ENCODE assay signal across 16 cellular contexts in genomic region chr15:38476120-38476519, GRCh38. TPM values are rescaled to one million over a fixed set of nuclear protein-coding genes. Genes with fewer than 3 reads are reported as not detected.
DNase-seq lines count a peak whose midpoint lies in the region; ATAC-seq lines count a peak whose summit lies in the region.
"Had no signal": no experiment of that assay in that cellular context is flagged by ENCODE, and none has a peak within 500 bp of the region (broad histone marks: within the 10 kb centered on the region; RNA-seq: fewer than 3 reads in every experiment).

No MANE protein-coding gene starts in this region.

- H3K4me1 Mint-ChIP-seq in activated T-cell treated with anti-CD3 and anti-CD28 coated beads, Interleukin-2, amount 50 U/mL, for 72 hours (ENCODE audit: low read depth) = peaks cover 11% of the 10 kb centered on the region
- H3K4me1 Mint-ChIP-seq in activated T-cell treated with anti-CD3 and anti-CD28 coated beads, Interleukin-2, amount 50 U/mL, for 4 hours (ENCODE audit: low read depth) = peaks cover 15% of the 10 kb centered on the region
- peaks cover 13 to 16% (median 14%) of the 10 kb centered on the region in 4 donors for H3K4me1 Mint-ChIP-seq in CD4-positive, alpha-beta memory T cell
- H3K4me1 Mint-ChIP-seq in activated T-helper 2 cell treated with anti-CD3 and anti-CD28 coated beads, Interferon-gamma antibody, Interleukin-2, Interleukin-4, amounts not matched to agents 10 μg/mL and 5 μg/mL and 100 μg/mL, durations not matched to agents 14 hours and 24 hours and 36 hours (ENCODE audit: low read depth) = peaks cover 6% of the 10 kb centered on the region
- H3K4me1 Mint-ChIP-seq in memory B cell = peaks cover 5% of the 10 kb centered on the region
- peaks cover 12% of the 10 kb centered on the region for H3K4me1 Mint-ChIP-seq in T-helper 2 cell treated with Interferon-gamma antibody and Interleukin-4, amounts not matched to agents 5 μg/mL and 100 μg/mL, for 36 hours (ENCODE audit: low read depth)
- H3K4me1 Mint-ChIP-seq: H9 had no signal

- no peak overlapping the region for H3K27ac ChIP-seq in CD4-positive, alpha-beta memory T cell (ENCODE audit: low read depth, low read length)
- H3K27ac ChIP-seq: A549, C4-2B had no signal

- H3K27me3 ChIP-seq in CD4-positive, alpha-beta memory T cell (ENCODE audit: insufficient read depth, low read length) = no peaks in the 10 kb centered on the region
- H3K27me3 ChIP-seq: BE2C had no signal

- DNase-seq in activated T-cell treated with anti-CD3 and anti-CD28 coated beads, Interleukin-2, amount 50 U/mL, for 72 hours = no peak
- no peak for DNase-seq in activated T-cell treated with anti-CD3 and anti-CD28 coated beads, Interleukin-2, amount 50 U/mL, for 4 hours
- no peak for DNase-seq in CD4-positive, alpha-beta memory T cell
- no peak for DNase-seq in activated T-helper 2 cell treated with anti-CD3 and anti-CD28 coated beads, Interferon-gamma antibody, Interleukin-2, Interleukin-4, amounts not matched to agents 10 μg/mL and 5 μg/mL and 100 μg/mL, durations not matched to agents 14 hours and 24 hours and 36 hours (ENCODE audit: low spot score)
- no peak for DNase-seq in memory B cell (ENCODE audit: low spot score in 2 of 2)
- no peak for DNase-seq in T-helper 2 cell treated with Interferon-gamma antibody and Interleukin-4, amounts not matched to agents 5 μg/mL and 100 μg/mL, for 36 hours (ENCODE audit: low spot score)
- DNase-seq in activated CD4-positive, alpha-beta T cell treated with anti-CD3 and anti-CD28 coated beads, Interleukin-2, amount 50 U/mL, for 4 hours = no peak
- DNase-seq: BE2C; Caco-2; CD8-positive, alpha-beta memory T cell; DND-41; GDM1; GOT3; H9 had no signal

- H3K36me3 Mint-ChIP-seq in activated T-cell treated with anti-CD3 and anti-CD28 coated beads, Interleukin-2, amount 50 U/mL, for 72 hours (ENCODE audit: insufficient read depth in 2 of 2) = peaks cover 9 to 29% of the 10 kb centered on the region in 2 donors
- H3K36me3 Mint-ChIP-seq in activated T-cell treated with anti-CD3 and anti-CD28 coated beads, Interleukin-2, amount 50 U/mL, for 4 hours (ENCODE audit: insufficient read depth) = peaks cover 28% of the 10 kb centered on the region
- H3K36me3 Mint-ChIP-seq in CD4-positive, alpha-beta memory T cell = peaks cover 28 to 42% of the 10 kb centered on the region in 2 donors
- peaks cover 52% of the 10 kb centered on the region for H3K36me3 Mint-ChIP-seq in activated T-helper 2 cell treated with anti-CD3 and anti-CD28 coated beads, Interferon-gamma antibody, Interleukin-2, Interleukin-4, amounts not matched to agents 10 μg/mL and 5 μg/mL and 100 μg/mL, durations not matched to agents 14 hours and 24 hours and 36 hours (ENCODE audit: low read depth)
- peaks cover 27% of the 10 kb centered on the region for H3K36me3 Mint-ChIP-seq in memory B cell
- peaks cover 39% of the 10 kb centered on the region for H3K36me3 Mint-ChIP-seq in T-helper 2 cell treated with Interferon-gamma antibody and Interleukin-4, amounts not matched to agents 5 μg/mL and 100 μg/mL, for 36 hours (ENCODE audit: low read depth)

- H3K9me3 ChIP-seq in CD4-positive, alpha-beta memory T cell (ENCODE audit: control insufficient read depth in 1 of 2, low read length in 2 of 2) = no peaks in the 10 kb centered on the region
- H3K9me3 ChIP-seq: A549, BE2C, Caco-2 had no signal

- H3K27me3 Mint-ChIP-seq in activated T-cell treated with anti-CD3 and anti-CD28 coated beads, Interleukin-2, amount 50 U/mL, for 72 hours (ENCODE audit: low read depth) = no peaks in the 10 kb centered on the region
- no peaks in the 10 kb centered on the region for H3K27me3 Mint-ChIP-seq in activated T-cell treated with anti-CD3 and anti-CD28 coated beads, Interleukin-2, amount 50 U/mL, for 4 hours (ENCODE audit: low read depth)
- H3K27me3 Mint-ChIP-seq in CD4-positive, alpha-beta memory T cell = no peaks in the 10 kb centered on the region
- no peaks in the 10 kb centered on the region for H3K27me3 Mint-ChIP-seq in activated T-helper 2 cell treated with anti-CD3 and anti-CD28 coated beads, Interferon-gamma antibody, Interleukin-2, Interleukin-4, amounts not matched to agents 10 μg/mL and 5 μg/mL and 100 μg/mL, durations not matched to agents 14 hours and 24 hours and 36 hours (ENCODE audit: low read depth)
- no peaks in the 10 kb centered on the region for H3K27me3 Mint-ChIP-seq in memory B cell
- no peaks in the 10 kb centered on the region for H3K27me3 Mint-ChIP-seq in T-helper 2 cell treated with Interferon-gamma antibody and Interleukin-4, amounts not matched to agents 5 μg/mL and 100 μg/mL, for 36 hours (ENCODE audit: low read depth)
- H3K27me3 Mint-ChIP-seq: CD8-positive, alpha-beta memory T cell had no signal

- no peaks in the 10 kb centered on the region for H3K9me3 Mint-ChIP-seq in activated T-cell treated with anti-CD3 and anti-CD28 coated beads, Interleukin-2, amount 50 U/mL, for 72 hours
- no peaks in the 10 kb centered on the region for H3K9me3 Mint-ChIP-seq in activated T-cell treated with anti-CD3 and anti-CD28 coated beads, Interleukin-2, amount 50 U/mL, for 4 hours
- no peaks in the 10 kb centered on the region for H3K9me3 Mint-ChIP-seq in CD4-positive, alpha-beta memory T cell
- H3K9me3 Mint-ChIP-seq in activated T-helper 2 cell treated with anti-CD3 and anti-CD28 coated beads, Interferon-gamma antibody, Interleukin-2, Interleukin-4, amounts not matched to agents 10 μg/mL and 5 μg/mL and 100 μg/mL, durations not matched to agents 14 hours and 24 hours and 36 hours = no peaks in the 10 kb centered on the region
- H3K9me3 Mint-ChIP-seq in memory B cell = no peaks in the 10 kb centered on the region
- H3K9me3 Mint-ChIP-seq in T-helper 2 cell treated with Interferon-gamma antibody and Interleukin-4, amounts not matched to agents 5 μg/mL and 100 μg/mL, for 36 hours = no peaks in the 10 kb centered on the region
- H3K9me3 Mint-ChIP-seq: CD8-positive, alpha-beta memory T cell; H9 had no signal

- H3K36me3 ChIP-seq in CD4-positive, alpha-beta memory T cell (ENCODE audit: insufficient read depth, low read length) = peaks cover 13% of the 10 kb centered on the region

- CTCF ChIA-PET in CD4-positive, alpha-beta memory T cell (lab: Charles Lee; ENCODE audit: partially characterized antibody) = interaction anchor here (1.1 to 7.2 kb wide), 6 partner anchors 29 to 222 kb away, joined by 3 to 196 read pairs (median 16); partner anchors contain the start of gene RASGRP1

- H3K4me3 ChIP-seq in CD4-positive, alpha-beta memory T cell (ENCODE audit: low read length in 2 of 2) = no peak overlapping the region
- H3K4me3 ChIP-seq: A549 had no signal

- peak overlapping the region; percentile 93 for H3K27ac Mint-ChIP-seq in activated T-cell treated with anti-CD3 and anti-CD28 coated beads, Interleukin-2, amount 50 U/mL, for 72 hours
- peak overlapping the region in 4 of 7 donors; percentile 61 to 89 (median 72) for H3K27ac Mint-ChIP-seq in CD4-positive, alpha-beta memory T cell
- H3K27ac Mint-ChIP-seq in activated T-helper 2 cell treated with anti-CD3 and anti-CD28 coated beads, Interferon-gamma antibody, Interleukin-2, Interleukin-4, amounts not matched to agents 10 μg/mL and 5 μg/mL and 100 μg/mL, durations not matched to agents 14 hours and 24 hours and 36 hours = peak overlapping the region; percentile 18
- peak overlapping the region; percentile 51 for H3K27ac Mint-ChIP-seq in memory B cell
- no peak overlapping the region for H3K27ac Mint-ChIP-seq in T-helper 2 cell treated with Interferon-gamma antibody and Interleukin-4, amounts not matched to agents 5 μg/mL and 100 μg/mL, for 36 hours
- H3K27ac Mint-ChIP-seq: H9 had no signal

- intact Hi-C loops in CD4-positive, alpha-beta memory T cell (cut with micrococcal nuclease) = loop anchor here (10.0 kb wide), 1 partner anchor 1279 kb away; no protein-coding TSS in a partner anchor
- intact Hi-C loops in activated T-helper 2 cell treated with anti-CD3 and anti-CD28 coated beads, Interferon-gamma antibody, Interleukin-2, Interleukin-4, amounts not matched to agents 10 μg/mL and 5 μg/mL and 100 μg/mL, durations not matched to agents 14 hours and 24 hours and 36 hours (cut with micrococcal nuclease) = no loop called here

- no peak for ATAC-seq in activated T-cell treated with anti-CD3 and anti-CD28 coated beads, Interleukin-2, amount 50 U/mL, for 72 hours (replicated peaks in 1 of 2)
- no peak for ATAC-seq in activated T-cell treated with anti-CD3 and anti-CD28 coated beads, Interleukin-2, amount 50 U/mL, for 4 hours
- ATAC-seq in memory B cell (ENCODE audit: low read depth) = no peak
- ATAC-seq: A549 had no signal

- H3K4me3 Mint-ChIP-seq in activated T-cell treated with anti-CD3 and anti-CD28 coated beads, Interleukin-2, amount 50 U/mL, for 72 hours = no peak overlapping the region
- no peak overlapping the region for H3K4me3 Mint-ChIP-seq in activated T-cell treated with anti-CD3 and anti-CD28 coated beads, Interleukin-2, amount 50 U/mL, for 4 hours
- H3K4me3 Mint-ChIP-seq in CD4-positive, alpha-beta memory T cell = no peak overlapping the region
- H3K4me3 Mint-ChIP-seq in activated T-helper 2 cell treated with anti-CD3 and anti-CD28 coated beads, Interferon-gamma antibody, Interleukin-2, Interleukin-4, amounts not matched to agents 10 μg/mL and 5 μg/mL and 100 μg/mL, durations not matched to agents 14 hours and 24 hours and 36 hours (ENCODE audit: low read depth) = no peak overlapping the region
- H3K4me3 Mint-ChIP-seq in memory B cell = no peak overlapping the region
- no peak overlapping the region for H3K4me3 Mint-ChIP-seq in T-helper 2 cell treated with Interferon-gamma antibody and Interleukin-4, amounts not matched to agents 5 μg/mL and 100 μg/mL, for 36 hours
- H3K4me3 Mint-ChIP-seq: CD8-positive, alpha-beta memory T cell; H9 had no signal

- peaks cover 5% of the 10 kb centered on the region for H3K4me1 ChIP-seq in CD4-positive, alpha-beta memory T cell (ENCODE audit: insufficient read depth, low read length)
- H3K4me1 ChIP-seq: A549, BE2C, Caco-2 had no signal

- POLR2A ChIA-PET in CD4-positive, alpha-beta memory T cell (lab: Charles Lee; ENCODE audit: partially characterized antibody) = interaction anchor here (1.4 kb wide), 1 partner anchor 22 kb away, joined by 3 read pairs; the partner anchor contains the start of gene FAM98B

RNA-seq across cellular contexts. Expression of gene FAM98B, which starts 22.2 kb away (rescaled TPM):
- 10 to 100 TPM; 30.3 to 32.4 TPM for total RNA-seq in activated T-cell treated with anti-CD3 and anti-CD28 coated beads, Interleukin-2, amount 50 U/mL, for 72 hours
- 10 to 100 TPM; 42.5 to 44.6 (median 44.0) TPM for total RNA-seq in activated T-cell treated with anti-CD3 and anti-CD28 coated beads, Interleukin-2, amount 50 U/mL, for 4 hours
- 10 to 100 TPM; 22.0 to 26.3 TPM for total RNA-seq in CD4-positive, alpha-beta memory T cell
- 1 to 10 TPM; 3.3 TPM for polyA plus RNA-seq in CD4-positive, alpha-beta memory T cell
- 53.9 and 56.5 TPM in 2 replicates for total RNA-seq in activated T-helper 2 cell treated with anti-CD3 and anti-CD28 coated beads, Interferon-gamma antibody, Interleukin-2, Interleukin-4, amounts not matched to agents 10 μg/mL and 5 μg/mL and 100 μg/mL, durations not matched to agents 14 hours and 24 hours and 36 hours
